Comparison of ENCODE assay signal across 11 cellular contexts in genomic region chr5:177945145-177945544, GRCh38. TPM values are rescaled to one million over a fixed set of nuclear protein-coding genes. Genes with fewer than 3 reads are reported as not detected.
DNase-seq lines count a peak whose midpoint lies in the region; ATAC-seq and TF ChIP-seq lines count a peak whose summit lies in the region.
"Not testable (repeated sequence)": the region's sequence is repeated elsewhere in the genome, so short reads cannot be mapped to it uniquely, and the experiment has no call there.
"Had no signal": no experiment of that assay in that cellular context is flagged by ENCODE, and none has a peak within 500 bp of the region (broad histone marks: within the 10 kb centered on the region; RNA-seq: fewer than 3 reads in every experiment).

No MANE protein-coding gene starts in this region.

- peaks cover 3 to 10% (median 5%) of the 10 kb centered on the region in 4 donors for H3K4me1 Mint-ChIP-seq in CD4-positive, alpha-beta memory T cell
- H3K4me1 Mint-ChIP-seq in activated B cell treated with CpG ODN at 0.5 μM for 24 hours = peaks cover 15% of the 10 kb centered on the region
- H3K4me1 Mint-ChIP-seq in activated CD8-positive, alpha-beta memory T cell treated with anti-CD3 and anti-CD28 coated beads, Interleukin-2, amount 10 ng/mL, durations not matched to agents 7 days and 5 days; central memory CD8-positive, alpha-beta T cell; memory B cell: not testable (repeated sequence)
- peaks cover 12% of the 10 kb centered on the region for H3K4me1 Mint-ChIP-seq in activated naive CD4-positive, alpha-beta T cell treated with anti-CD3 and anti-CD28 coated beads for 36 hours (ENCODE audit: low read depth)
- peaks cover 24% of the 10 kb centered on the region for H3K4me1 Mint-ChIP-seq in stimulated activated memory B cell treated with anti-CD40 and anti-IgM and Interleukin-4, amounts not matched to agents 10 μg/mL and 1 μg/mL and 100 μg/mL, for 72 hours

- not testable (repeated sequence) for ATAC-seq in activated B cell treated with CpG ODN at 0.5 μM for 24 hours (ENCODE audit: low read depth); activated CD8-positive, alpha-beta memory T cell treated with anti-CD3 and anti-CD28 coated beads, Interleukin-2, amount 10 ng/mL, durations not matched to agents 7 days and 5 days; central memory CD8-positive, alpha-beta T cell (replicated peaks; ENCODE audit: extremely low read depth, poor library complexity, severe bottlenecking); memory B cell (ENCODE audit: low read depth); stimulated activated memory B cell treated with anti-CD40 and anti-IgM and Interleukin-4, amounts not matched to agents 10 μg/mL and 1 μg/mL and 100 μg/mL, for 72 hours

- not testable (repeated sequence) for TF ChIP-seq CTCF in Loucy (conservative IDR thresholded peaks at IDR 0.05; ENCODE audit: low read length); activated B cell treated with CpG ODN at 0.5 μM for 24 hours (IDR thresholded peaks at IDR 0.05)

- not testable (repeated sequence) for DNase-seq in CD4-positive, alpha-beta memory T cell; activated B cell treated with CpG ODN at 0.5 μM for 24 hours; activated CD8-positive, alpha-beta memory T cell treated with anti-CD3 and anti-CD28 coated beads, Interleukin-2, amount 10 ng/mL, durations not matched to agents 7 days and 5 days; activated naive CD4-positive, alpha-beta T cell treated with anti-CD3 and anti-CD28 coated beads for 36 hours; central memory CD8-positive, alpha-beta T cell (ENCODE audit: low spot score in 2 of 2); memory B cell (ENCODE audit: low spot score in 2 of 2)

- H3F3A ChIP-seq in Loucy (ENCODE audit: low read depth) = not testable (repeated sequence)

- not testable (repeated sequence) for H3K27ac ChIP-seq in CD4-positive, alpha-beta memory T cell (ENCODE audit: low read depth, low read length)

- H3K4me1 ChIP-seq in CD4-positive, alpha-beta memory T cell (ENCODE audit: insufficient read depth, low read length); Loucy (ENCODE audit: insufficient read depth, low read length, poor library complexity, severe bottlenecking): not testable (repeated sequence)

- not testable (repeated sequence) for H3K9me3 ChIP-seq in CD4-positive, alpha-beta memory T cell (ENCODE audit: control insufficient read depth in 1 of 2, low read length in 2 of 2); Loucy (ENCODE audit: insufficient read depth, low read depth, low read length)

- not testable (repeated sequence) for H2AFZ ChIP-seq in Loucy (ENCODE audit: low read length)

- H3K36me3 Mint-ChIP-seq in CD4-positive, alpha-beta memory T cell; activated B cell treated with CpG ODN at 0.5 μM for 24 hours (ENCODE audit: low read depth); activated CD8-positive, alpha-beta memory T cell treated with anti-CD3 and anti-CD28 coated beads, Interleukin-2, amount 10 ng/mL, durations not matched to agents 7 days and 5 days; activated naive CD4-positive, alpha-beta T cell treated with anti-CD3 and anti-CD28 coated beads for 36 hours (ENCODE audit: low read depth); central memory CD8-positive, alpha-beta T cell (ENCODE audit: insufficient read depth); memory B cell; stimulated activated memory B cell treated with anti-CD40 and anti-IgM and Interleukin-4, amounts not matched to agents 10 μg/mL and 1 μg/mL and 100 μg/mL, for 72 hours: not testable (repeated sequence)

- CTCF ChIA-PET in CD4-positive, alpha-beta memory T cell (lab: Charles Lee; ENCODE audit: partially characterized antibody); activated B cell treated with CpG ODN at 0.5 μM for 24 hours (lab: Charles Lee); activated CD8-positive, alpha-beta memory T cell treated with anti-CD3 and anti-CD28 coated beads, Interleukin-2, amount 10 ng/mL, durations not matched to agents 7 days and 5 days (lab: Charles Lee); activated naive CD4-positive, alpha-beta T cell treated with anti-CD3 and anti-CD28 coated beads for 36 hours (lab: Charles Lee): not testable (repeated sequence)

- H3K36me3 ChIP-seq in CD4-positive, alpha-beta memory T cell (ENCODE audit: insufficient read depth, low read length); Loucy (ENCODE audit: insufficient read depth, low read length): not testable (repeated sequence)

- H3K27me3 Mint-ChIP-seq in CD4-positive, alpha-beta memory T cell; activated B cell treated with CpG ODN at 0.5 μM for 24 hours; activated CD8-positive, alpha-beta memory T cell treated with anti-CD3 and anti-CD28 coated beads, Interleukin-2, amount 10 ng/mL, durations not matched to agents 7 days and 5 days; activated naive CD4-positive, alpha-beta T cell treated with anti-CD3 and anti-CD28 coated beads for 36 hours (ENCODE audit: low read depth); central memory CD8-positive, alpha-beta T cell; memory B cell; stimulated activated memory B cell treated with anti-CD40 and anti-IgM and Interleukin-4, amounts not matched to agents 10 μg/mL and 1 μg/mL and 100 μg/mL, for 72 hours: not testable (repeated sequence)

- H3K9me3 Mint-ChIP-seq in CD4-positive, alpha-beta memory T cell; activated B cell treated with CpG ODN at 0.5 μM for 24 hours; activated CD8-positive, alpha-beta memory T cell treated with anti-CD3 and anti-CD28 coated beads, Interleukin-2, amount 10 ng/mL, durations not matched to agents 7 days and 5 days (ENCODE audit: low read depth); activated naive CD4-positive, alpha-beta T cell treated with anti-CD3 and anti-CD28 coated beads for 36 hours; central memory CD8-positive, alpha-beta T cell; memory B cell; stimulated activated memory B cell treated with anti-CD40 and anti-IgM and Interleukin-4, amounts not matched to agents 10 μg/mL and 1 μg/mL and 100 μg/mL, for 72 hours: not testable (repeated sequence)

- POLR2A ChIA-PET in CD4-positive, alpha-beta memory T cell (lab: Charles Lee; ENCODE audit: partially characterized antibody); activated B cell treated with CpG ODN at 0.5 μM for 24 hours (lab: Charles Lee): not testable (repeated sequence)

- peak overlapping the region in 3 of 7 donors; percentile 23 to 81 (median 37) for H3K27ac Mint-ChIP-seq in CD4-positive, alpha-beta memory T cell
- not testable (repeated sequence) for H3K27ac Mint-ChIP-seq in activated B cell treated with CpG ODN at 0.5 μM for 24 hours; activated CD8-positive, alpha-beta memory T cell treated with anti-CD3 and anti-CD28 coated beads, Interleukin-2, amount 10 ng/mL, durations not matched to agents 7 days and 5 days; activated naive CD4-positive, alpha-beta T cell treated with anti-CD3 and anti-CD28 coated beads for 36 hours; central memory CD8-positive, alpha-beta T cell (ENCODE audit: low read depth)
- H3K27ac Mint-ChIP-seq in memory B cell = peak overlapping the region; percentile 93
- H3K27ac Mint-ChIP-seq in stimulated activated memory B cell treated with anti-CD40 and anti-IgM and Interleukin-4, amounts not matched to agents 10 μg/mL and 1 μg/mL and 100 μg/mL, for 72 hours = peak overlapping the region; percentile 80

- not testable (repeated sequence) for H3K79me2 ChIP-seq in Loucy (ENCODE audit: insufficient read depth, low read length)

- not testable (repeated sequence) for H3K4me3 ChIP-seq in CD4-positive, alpha-beta memory T cell (ENCODE audit: low read length in 2 of 2); Loucy (ENCODE audit: low read length, poor library complexity, severe bottlenecking)

- intact Hi-C loops in CD4-positive, alpha-beta memory T cell (cut with micrococcal nuclease); activated B cell treated with CpG ODN at 0.5 μM for 24 hours (cut with micrococcal nuclease); activated naive CD4-positive, alpha-beta T cell treated with anti-CD3 and anti-CD28 coated beads for 36 hours (cut with micrococcal nuclease): not testable (repeated sequence)

- not testable (repeated sequence) for H3K9me2 ChIP-seq in Loucy (replicated peaks; ENCODE audit: low read depth, low read length)

- H3K4me3 Mint-ChIP-seq in CD4-positive, alpha-beta memory T cell = peak overlapping the region; percentile 20 to 81 (median 64)
- peak overlapping the region; percentile 63 for H3K4me3 Mint-ChIP-seq in activated B cell treated with CpG ODN at 0.5 μM for 24 hours
- H3K4me3 Mint-ChIP-seq in activated CD8-positive, alpha-beta memory T cell treated with anti-CD3 and anti-CD28 coated beads, Interleukin-2, amount 10 ng/mL, durations not matched to agents 7 days and 5 days = peak overlapping the region; percentile 20
- H3K4me3 Mint-ChIP-seq in activated naive CD4-positive, alpha-beta T cell treated with anti-CD3 and anti-CD28 coated beads for 36 hours = peak overlapping the region; percentile 38
- peak overlapping the region; percentile 47 for H3K4me3 Mint-ChIP-seq in central memory CD8-positive, alpha-beta T cell
- H3K4me3 Mint-ChIP-seq in memory B cell = peak overlapping the region; percentile 73
- H3K4me3 Mint-ChIP-seq in stimulated activated memory B cell treated with anti-CD40 and anti-IgM and Interleukin-4, amounts not matched to agents 10 μg/mL and 1 μg/mL and 100 μg/mL, for 72 hours = peak overlapping the region; percentile 77

- H4K20me1 ChIP-seq in Loucy (ENCODE audit: insufficient read depth, low read length, poor library complexity, severe bottlenecking) = not testable (repeated sequence)

- peak overlapping the region; percentile 37 for H3K4me2 ChIP-seq in Loucy (ENCODE audit: low read depth, low read length, poor library complexity, severe bottlenecking)

- not testable (repeated sequence) for H3K9ac ChIP-seq in Loucy (ENCODE audit: low read depth, low read length, poor library complexity, severe bottlenecking)

- not testable (repeated sequence) for H3K27me3 ChIP-seq in CD4-positive, alpha-beta memory T cell (ENCODE audit: insufficient read depth, low read length); Loucy (ENCODE audit: insufficient read depth, low read length, poor library complexity, severe bottlenecking)

RNA-seq across cellular contexts. Expression of gene PROP1, which starts 50.9 kb away (rescaled TPM):
- not detected for total RNA-seq in CD4-positive, alpha-beta memory T cell
- not detected for polyA plus RNA-seq in CD4-positive, alpha-beta memory T cell
- not detected in 2 replicates for total RNA-seq in activated B cell treated with CpG ODN at 0.5 μM for 24 hours
- total RNA-seq in activated CD8-positive, alpha-beta memory T cell treated with anti-CD3 and anti-CD28 coated beads, Interleukin-2, amount 10 ng/mL, durations not matched to agents 7 days and 5 days = not detected
- not detected for total RNA-seq in activated naive CD4-positive, alpha-beta T cell treated with anti-CD3 and anti-CD28 coated beads for 36 hours
- total RNA-seq: A172, PC-9 had no signal
- polyA plus RNA-seq: AG04450 had no signal

Comparison
In these comparisons a context has a peak if more than half of its experiments do, and no peak if none do; other contexts are left out.
1. H3K4me3 Mint-ChIP-seq: peak in every context shown above with its lines; median percentile 77 in stimulated activated memory B cell treated with anti-CD40 and anti-IgM and Interleukin-4, amounts not matched to agents 10 μg/mL and 1 μg/mL and 100 μg/mL, for 72 hours; 73 in memory B cell; 64 in CD4-positive, alpha-beta memory T cell; 63 in activated B cell treated with CpG ODN at 0.5 μM for 24 hours; 47 in central memory CD8-positive, alpha-beta T cell; 38 in activated naive CD4-positive, alpha-beta T cell treated with anti-CD3 and anti-CD28 coated beads for 36 hours; 20 in activated CD8-positive, alpha-beta memory T cell treated with anti-CD3 and anti-CD28 coated beads, Interleukin-2, amount 10 ng/mL, durations not matched to agents 7 days and 5 days.